ENCODE assay signal across 15 cellular contexts in the genomic region with DNA sequence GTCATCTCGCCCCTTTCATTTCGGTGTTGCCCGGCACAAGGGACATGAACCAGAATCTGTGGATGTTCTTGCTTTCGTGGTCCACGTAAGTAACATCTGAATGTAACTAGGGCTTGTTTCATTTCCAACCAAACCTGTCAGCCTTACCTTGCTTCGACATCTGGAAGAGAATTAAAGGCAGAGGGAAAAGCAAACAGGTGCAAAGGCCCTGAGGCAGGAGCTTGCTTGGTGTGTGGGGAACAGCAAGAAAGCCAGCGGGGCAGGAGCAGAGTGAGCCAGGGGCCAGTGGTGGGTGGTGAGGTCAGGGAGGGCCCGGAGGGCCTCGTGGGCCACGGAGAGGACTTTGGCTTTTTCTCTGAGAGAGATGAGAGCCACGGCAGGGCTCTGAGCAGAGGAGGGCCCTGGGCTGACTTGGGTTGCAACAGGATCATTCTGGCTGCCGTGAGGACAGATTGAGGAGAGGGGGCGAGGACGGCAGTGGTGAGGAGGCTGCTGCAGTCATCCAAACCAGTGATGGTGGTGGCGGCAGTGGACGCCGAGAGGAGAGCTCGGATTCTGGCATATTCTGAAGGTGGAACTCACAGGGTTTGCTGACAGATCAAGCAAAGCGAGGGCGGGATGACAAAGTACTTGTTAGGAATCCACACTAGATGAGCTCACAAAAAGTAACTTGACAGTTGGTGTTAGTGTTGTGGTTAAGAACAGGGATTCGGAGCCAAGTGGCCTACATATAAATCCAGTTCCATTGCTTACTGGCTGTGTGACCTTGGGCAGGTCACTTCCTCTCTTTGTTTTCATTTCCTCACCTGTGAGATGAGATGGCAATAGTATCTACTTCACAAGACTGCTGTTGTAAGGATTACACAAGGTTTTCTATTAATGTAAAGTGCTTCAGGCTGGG. TPM values are rescaled to one million over a fixed set of nuclear protein-coding genes. Genes with fewer than 3 reads are reported as not detected.
DNase-seq lines count a peak whose midpoint lies in the region; ATAC-seq and TF ChIP-seq lines count a peak whose summit lies in the region.
"Had no signal": no experiment of that assay in that cellular context is flagged by ENCODE, and none has a peak within 500 bp of the region (broad histone marks: within the 10 kb centered on the region; RNA-seq: fewer than 3 reads in every experiment).

No MANE protein-coding gene starts in this region.

- ATAC-seq in HG03108 (IDR thresholded peaks at IDR 0.05; ENCODE audit: unreplicated experiment), result no peak
- no peak for ATAC-seq in GM19455 (IDR thresholded peaks at IDR 0.05; ENCODE audit: unreplicated experiment)
- no peak for ATAC-seq in GM21360 (IDR thresholded peaks at IDR 0.05; ENCODE audit: unreplicated experiment)
- ATAC-seq: activated T-cell treated with anti-CD3 and anti-CD28 coated beads, Interleukin-2, amount 50 U/mL, for 4 hours; effector memory CD8-positive, alpha-beta T cell; GM23338; stimulated activated naive B cell treated with anti-CD40 and anti-IgM and Interleukin-4, amounts not matched to agents 10 μg/mL and 1 μg/mL and 100 μg/mL, for 72 hours had no signal

- no peak overlapping the region for H4K8ac ChIP-seq in trophoblast cell (ENCODE audit: low read depth, low read length)

- no peak overlapping the region for H2BK120ac ChIP-seq in trophoblast cell (ENCODE audit: insufficient read depth, low read length, poor library complexity)

- TF ChIP-seq CTCF in brain microvascular endothelial cell (IDR thresholded peaks at IDR 0.05; ENCODE audit: low read depth, low read length, missing control alignments), result no peak
- TF ChIP-seq CTCF in right atrium auricular region (IDR thresholded peaks at IDR 0.05), result no peak
- no peak for TF ChIP-seq CTCF in neural progenitor cell (IDR thresholded peaks at IDR 0.05)

- H4K20me1 ChIP-seq in GM23248 (ENCODE audit: insufficient read depth) (no peaks in the 10 kb centered on the region), neural progenitor cell (ENCODE audit: low read depth) (no peaks in the 10 kb centered on the region)

- H3K23ac ChIP-seq in trophoblast cell (ENCODE audit: low read length), result no peak overlapping the region

- peak overlapping the region; percentile 43 for H2BK12ac ChIP-seq in trophoblast cell (ENCODE audit: low read length)

- H2BK5ac ChIP-seq in trophoblast cell (ENCODE audit: low read depth, low read length, poor library complexity), result no peak overlapping the region

- no peak overlapping the region for H2AK5ac ChIP-seq in trophoblast cell (ENCODE audit: low read length)

- H3K27ac ChIP-seq in GM23248 (peak overlapping the region; percentile 26), brain microvascular endothelial cell (peak overlapping the region; percentile 73), right atrium auricular region (peak overlapping the region; percentile 63 to 87), trophoblast cell (ENCODE audit: low read depth, low read length) (no peak overlapping the region), neural progenitor cell (no peak overlapping the region)

- no peak overlapping the region for H3K27ac Mint-ChIP-seq in neural progenitor cell
- H3K27ac Mint-ChIP-seq: effector memory CD8-positive, alpha-beta T cell; GM23338; progenitor cell of endocrine pancreas; stimulated activated naive B cell treated with anti-CD40 and anti-IgM and Interleukin-4, amounts not matched to agents 10 μg/mL and 1 μg/mL and 100 μg/mL, for 72 hours had no signal

- no peaks in the 10 kb centered on the region for H3K9me2 ChIP-seq in GM23248 (ENCODE audit: insufficient read depth)

- H3K4me2 ChIP-seq in GM23248 (ENCODE audit: unreplicated experiment) (no peak overlapping the region), trophoblast cell (ENCODE audit: low read length) (no peak overlapping the region), neural progenitor cell (no peak overlapping the region)
- H3K4me2 ChIP-seq: GM23338 had no signal

- H3K79me2 ChIP-seq in GM23248 (ENCODE audit: insufficient read depth) (no peaks in the 10 kb centered on the region), trophoblast cell (ENCODE audit: control insufficient read depth, insufficient read depth, low read length, poor library complexity) (no peaks in the 10 kb centered on the region), neural progenitor cell (ENCODE audit: low read depth) (no peaks in the 10 kb centered on the region)

- H3K36me3 ChIP-seq in GM23248 (ENCODE audit: low read depth) (no peaks in the 10 kb centered on the region), brain microvascular endothelial cell (replicated peaks) (no peaks in the 10 kb centered on the region), right atrium auricular region (no peaks in the 10 kb centered on the region), trophoblast cell (ENCODE audit: control insufficient read depth in 1 of 2, insufficient read depth in 2 of 2, low read length in 2 of 2) (no peaks in the 10 kb centered on the region), neural progenitor cell (no peaks in the 10 kb centered on the region)

- H3K27me3 ChIP-seq in GM23248 (replicated peaks; ENCODE audit: insufficient read depth), result no peaks in the 10 kb centered on the region
- H3K27me3 ChIP-seq in brain microvascular endothelial cell (replicated peaks), result no peaks in the 10 kb centered on the region
- no peaks in the 10 kb centered on the region for H3K27me3 ChIP-seq in right atrium auricular region
- H3K27me3 ChIP-seq in trophoblast cell (ENCODE audit: insufficient read depth, low read length), result no peaks in the 10 kb centered on the region
- H3K27me3 ChIP-seq in neural progenitor cell, result no peaks in the 10 kb centered on the region

- H3K4me1 ChIP-seq in GM23248 (ENCODE audit: insufficient read depth) (peaks cover 15% of the 10 kb centered on the region), right atrium auricular region (peaks cover 0 to 8% of the 10 kb centered on the region in 2 donors), trophoblast cell (ENCODE audit: control insufficient read depth in 1 of 2, insufficient read depth in 2 of 2, low read length in 2 of 2) (peaks cover 0 to 3% of the 10 kb centered on the region in 2 experiments), neural progenitor cell (no peaks in the 10 kb centered on the region)

- peak overlapping the region; percentile 16 for H4K91ac ChIP-seq in trophoblast cell (ENCODE audit: low read depth, low read length)

- in situ Hi-C loops in GM23248 (cut with MboI) (no loop called here), brain microvascular endothelial cell (cut with HindIII; ENCODE audit: low pct_ligation_motif_present, low sequenced_read_pairs) (no loop called here)

- H3K9me3 Mint-ChIP-seq in neural progenitor cell, result peaks cover 4% of the 10 kb centered on the region
- H3K9me3 Mint-ChIP-seq: activated T-cell treated with anti-CD3 and anti-CD28 coated beads, Interleukin-2, amount 50 U/mL, for 4 hours; effector memory CD8-positive, alpha-beta T cell; GM23338; stimulated activated naive B cell treated with anti-CD40 and anti-IgM and Interleukin-4, amounts not matched to agents 10 μg/mL and 1 μg/mL and 100 μg/mL, for 72 hours had no signal

- no peak overlapping the region for H3K4ac ChIP-seq in trophoblast cell (ENCODE audit: low read depth, low read length)

- no peaks in the 10 kb centered on the region for H3K9me3 ChIP-seq in GM23248 (ENCODE audit: low read depth)
- H3K9me3 ChIP-seq in right atrium auricular region, result no peaks in the 10 kb centered on the region
- H3K9me3 ChIP-seq in trophoblast cell (ENCODE audit: insufficient read depth, low read depth, low read length), result no peaks in the 10 kb centered on the region
- no peaks in the 10 kb centered on the region for H3K9me3 ChIP-seq in neural progenitor cell (ENCODE audit: low read depth)

- no peak overlapping the region for H3K4me3 ChIP-seq in GM23248
- H3K4me3 ChIP-seq in brain microvascular endothelial cell (ENCODE audit: low read depth, low read length), result no peak overlapping the region
- peak overlapping the region in 1 of 2 donors; percentile 11 for H3K4me3 ChIP-seq in right atrium auricular region
- H3K4me3 ChIP-seq in trophoblast cell (ENCODE audit: low read depth, low read length), result no peak overlapping the region
- H3K4me3 ChIP-seq in neural progenitor cell, result no peak overlapping the region
- H3K4me3 ChIP-seq: GM23338 had no signal

- H3K36me3 Mint-ChIP-seq in neural progenitor cell, result no peaks in the 10 kb centered on the region
- H3K36me3 Mint-ChIP-seq: stimulated activated naive B cell treated with anti-CD40 and anti-IgM and Interleukin-4, amounts not matched to agents 10 μg/mL and 1 μg/mL and 100 μg/mL, for 72 hours had no signal

- H3K79me1 ChIP-seq in trophoblast cell (ENCODE audit: low read length), result peaks cover 2% of the 10 kb centered on the region

- no peaks in the 10 kb centered on the region for H3K27me3 Mint-ChIP-seq in neural progenitor cell (ENCODE audit: insufficient read depth, low read depth)
- H3K27me3 Mint-ChIP-seq: effector memory CD8-positive, alpha-beta T cell; progenitor cell of endocrine pancreas had no signal

- H3K4me3 Mint-ChIP-seq in neural progenitor cell, result no peak overlapping the region
- H3K4me3 Mint-ChIP-seq: activated T-cell treated with anti-CD3 and anti-CD28 coated beads, Interleukin-2, amount 50 U/mL, for 4 hours; effector memory CD8-positive, alpha-beta T cell; GM23338; stimulated activated naive B cell treated with anti-CD40 and anti-IgM and Interleukin-4, amounts not matched to agents 10 μg/mL and 1 μg/mL and 100 μg/mL, for 72 hours had no signal

- no peak overlapping the region for H3K18ac ChIP-seq in trophoblast cell (ENCODE audit: low read length)

- H3F3A ChIP-seq in GM23248 (ENCODE audit: insufficient read depth), result no peaks in the 10 kb centered on the region
- H3F3A ChIP-seq in neural progenitor cell (ENCODE audit: low read depth), result no peaks in the 10 kb centered on the region

- WGBS in GM23248 (ENCODE audit: low coverage in 1 of 2, low lambda C conversion rate in 2 of 2, missing lambda C conversion rate in 2 of 2), 2 experiments, result 91 to 94% methylated on average over 13 to 21 of the region's 21 CpGs
- WGBS in trophoblast cell (ENCODE audit: extremely low coverage, insufficient coverage, insufficient read length), result no CpG with 5 or more reads among the region's 21 CpGs

- no peak overlapping the region for H4K12ac ChIP-seq in trophoblast cell (ENCODE audit: low read depth, low read length)

- DNase-seq in GM23248, result no peak
- no peak for DNase-seq in brain microvascular endothelial cell
- DNase-seq in right atrium auricular region (ENCODE audit: low spot score), result no peak
- no peak for DNase-seq in trophoblast cell
- DNase-seq in neural progenitor cell (ENCODE audit: low spot score), result no peak
- DNase-seq: activated CD4-positive, alpha-beta T cell treated with anti-CD3 and anti-CD28 coated beads for 1 hour; activated T-cell treated with anti-CD3 and anti-CD28 coated beads, Interleukin-2, amount 50 U/mL, for 4 hours; effector memory CD8-positive, alpha-beta T cell; stimulated activated CD4-positive, alpha-beta T cell treated with anti-CD3 and anti-CD28 coated beads, Interleukin-4, amount 100 ng/mL, for 4 hours; stimulated activated naive B cell treated with anti-CD40 and anti-IgM and Interleukin-4, amounts not matched to agents 10 μg/mL and 1 μg/mL and 100 μg/mL, for 72 hours had no signal

- H2AFZ ChIP-seq in GM23248 (no peak overlapping the region; the same call in 1 of the 2 replicates), trophoblast cell (ENCODE audit: insufficient read depth, low read length, poor library complexity) (no peak overlapping the region), neural progenitor cell (replicated peaks) (no peak overlapping the region)
- H2AFZ ChIP-seq: GM23338 had no signal

- no peak overlapping the region for H3K14ac ChIP-seq in trophoblast cell (ENCODE audit: low read length)

- peaks cover 3% of the 10 kb centered on the region for H3K4me1 Mint-ChIP-seq in neural progenitor cell
- H3K4me1 Mint-ChIP-seq: GM23338; stimulated activated naive B cell treated with anti-CD40 and anti-IgM and Interleukin-4, amounts not matched to agents 10 μg/mL and 1 μg/mL and 100 μg/mL, for 72 hours had no signal

- H3K9ac ChIP-seq in GM23248 (no peak overlapping the region), trophoblast cell (ENCODE audit: low read length) (no peak overlapping the region), neural progenitor cell (no peak overlapping the region)

RNA-seq across cellular contexts. Expression of gene WDR13, which starts 6.8 kb away (rescaled TPM):
- total RNA-seq in GM23248 (2014; rRNA removed; shearing (Covaris generic)), result 120 and 149 TPM in 2 replicates
- 89.7 and 92.4 TPM in 2 replicates for polyA plus RNA-seq in GM23248 (2016; fragmentation: Nextera tagmentation; extraction: Ambion mirVana)
- 100 to 1,000 TPM; 208 to 214 TPM for total RNA-seq in right atrium auricular region
- 22.0 and 22.6 TPM in 2 replicates for polyA plus RNA-seq in trophoblast cell (2013)
- 20.9 and 39.0 TPM in 2 replicates for total RNA-seq in neural progenitor cell (ENCODE audit: low replicate concordance)

RNA-seq across cellular contexts. Expression of gene RBM3, which starts 16.2 kb away (rescaled TPM):
- total RNA-seq in GM23248 (2014; rRNA removed; shearing (Covaris generic)), result 188 and 210 TPM in 2 replicates
- polyA plus RNA-seq in GM23248 (2016; fragmentation: Nextera tagmentation; extraction: Ambion mirVana), result 143 and 150 TPM in 2 replicates
- total RNA-seq in right atrium auricular region, result 10 to 100 TPM; 62.1 to 90.4 TPM
- 159 and 161 TPM in 2 replicates for polyA plus RNA-seq in trophoblast cell (2013)
- total RNA-seq in neural progenitor cell (ENCODE audit: low replicate concordance), result 101 and 130 TPM in 2 replicates

RNA-seq across cellular contexts. Expression of gene TBC1D25, which starts 50.9 kb away (rescaled TPM):
- 7.9 and 8.2 TPM in 2 replicates for total RNA-seq in GM23248 (2014; rRNA removed; shearing (Covaris generic))
- polyA plus RNA-seq in GM23248 (2016; fragmentation: Nextera tagmentation; extraction: Ambion mirVana), result 8.5 and 8.6 TPM in 2 replicates
- total RNA-seq in right atrium auricular region (10 to 100 TPM; 11.0 to 17.5 TPM), neural progenitor cell (ENCODE audit: low replicate concordance) (1.5 and 3.1 TPM in 2 replicates)
- polyA plus RNA-seq in trophoblast cell (2013), result 7.7 and 7.9 TPM in 2 replicates

Comparison
In these comparisons a context has a peak if more than half of its experiments do, and no peak if none do; other contexts are left out.
1. H3K27ac ChIP-seq: peak in GM23248 (single experiment), brain microvascular endothelial cell (single experiment) and right atrium auricular region (2 of 2); none in trophoblast cell (single experiment) and neural progenitor cell (single experiment).